In genomic region chr2:23239374-23239773, GRCh38 we compare ENCODE assay signal across 7 cellular contexts.
"Had no signal": no experiment of that assay in that cellular context is flagged by ENCODE, and none has a peak within 500 bp of the region (broad histone marks: within the 10 kb centered on the region; RNA-seq: fewer than 3 reads in every experiment).

No MANE protein-coding gene starts in this region.

- DNase-seq: GM23248, GOT3, H7, HFFc6, IMR-90 had no signal

- H3K9me3 ChIP-seq: HAP-1 had no signal

- H3K4me1 ChIP-seq: HAP-1 had no signal

- H3K27ac ChIP-seq: GM23248 had no signal

- H3K27ac Mint-ChIP-seq: HFFc6 had no signal

- H3K4me3 Mint-ChIP-seq: HFFc6 had no signal

- H3K9me3 Mint-ChIP-seq: HFFc6 had no signal

- H3K36me3 ChIP-seq: HAP-1 had no signal

- H3K4me3 ChIP-seq: GM23248, HAP-1, K562 had no signal
